Comparison of ENCODE assay signal across 8 cellular contexts in the genomic region with DNA sequence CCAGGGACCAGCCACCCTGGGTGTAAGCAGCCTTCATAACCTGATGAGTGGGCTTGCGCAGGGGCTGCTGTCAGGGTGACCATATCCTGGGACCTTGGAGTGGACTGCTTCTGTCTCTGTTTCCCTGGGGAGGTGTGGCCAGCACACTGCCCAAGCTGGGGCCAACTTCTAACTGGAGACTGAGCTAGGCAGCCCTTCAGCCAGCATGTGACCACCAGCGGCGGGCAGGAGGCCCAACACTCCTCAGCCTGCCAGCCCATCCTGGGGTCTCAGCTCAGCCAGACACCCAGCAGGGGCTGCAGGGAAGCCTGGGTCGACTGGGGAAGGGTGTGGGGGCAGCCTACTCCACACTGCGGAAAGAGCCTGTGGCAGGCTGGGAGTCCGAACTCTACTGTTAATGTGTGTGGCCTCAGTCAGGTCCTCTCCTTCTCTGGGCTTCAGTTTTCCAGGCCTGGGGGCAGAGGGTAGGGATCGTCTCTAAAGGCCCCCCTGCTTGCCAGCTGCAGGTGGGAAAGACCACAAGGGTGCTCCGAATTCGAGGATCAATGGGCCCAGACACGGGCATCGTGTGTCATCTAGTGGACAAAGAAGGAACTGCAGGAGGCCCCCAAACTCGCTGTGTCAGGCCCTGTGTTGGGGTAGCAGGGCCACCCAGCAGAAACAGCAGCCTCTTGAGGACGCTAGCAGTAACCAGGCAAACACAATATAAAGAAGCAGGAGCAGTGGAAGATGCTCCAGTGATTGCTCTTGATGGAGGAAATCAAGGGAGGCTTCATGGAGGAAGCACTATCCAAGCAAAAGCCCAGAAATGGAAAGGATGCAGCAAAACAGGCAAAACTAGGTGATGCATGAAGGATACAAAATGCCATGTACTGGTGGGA. TPM values are rescaled to one million over a fixed set of nuclear protein-coding genes. Genes with fewer than 3 reads are reported as not detected.
DNase-seq lines count a peak whose midpoint lies in the region; ATAC-seq lines count a peak whose summit lies in the region.

No MANE protein-coding gene starts in this region.

- H3K9me3 Mint-ChIP-seq in immature natural killer cell, result no peaks in the 10 kb centered on the region

- H3K36me3 Mint-ChIP-seq in immature natural killer cell, result no peaks in the 10 kb centered on the region

- no peak overlapping the region for H3K4me3 Mint-ChIP-seq in immature natural killer cell

- H3K4me1 Mint-ChIP-seq in immature natural killer cell, result peaks cover 6 to 8% of the 10 kb centered on the region in 2 donors

- no peak for ATAC-seq in GM21619 (IDR thresholded peaks at IDR 0.05; ENCODE audit: unreplicated experiment)

- H3K27ac Mint-ChIP-seq in immature natural killer cell, result peak overlapping the region in 2 of 6 donors; percentile 26 to 50

- peak; percentile 40 for DNase-seq in DMS53 (lab: John Stamatoyannopoulos, UW)
- no peak for DNase-seq in DMS53 treated with DMSO at 0.1 percent for 48 hours (lab: John Stamatoyannopoulos, UW; ENCODE audit: unreplicated experiment)
- DNase-seq in Kasumi-1 (lab: John Stamatoyannopoulos, UW), result peak; percentile 73 to 78
- peak; percentile 65 for DNase-seq in T-helper 9 cell
- peak; percentile 68 for DNase-seq in astrocyte of the hippocampus (ENCODE audit: low read depth, low spot score)
- peak; percentile 62 to 68 (median 67) for DNase-seq in immature natural killer cell
- peak; percentile 45 for DNase-seq in stimulated activated CD4-positive, alpha-beta T cell treated with anti-CD3 and anti-CD28 coated beads, Interleukin-2, amount 100 ng/mL, for 4 hours (ENCODE audit: low read depth)

- H3K27me3 Mint-ChIP-seq in immature natural killer cell (ENCODE audit: low read depth in 3 of 3), result peaks cover 0 to 1% (median 1%) of the 10 kb centered on the region in 3 donors

RNA-seq across cellular contexts. Expression of a gene that starts 2.0 kb away (rescaled TPM):
- not detected for polyA plus RNA-seq in immature natural killer cell

RNA-seq across cellular contexts. Expression of a gene that starts 7.0 kb away (rescaled TPM):
- polyA plus RNA-seq in immature natural killer cell, result not detected

RNA-seq across cellular contexts. Expression of a gene that starts 8.5 kb away (rescaled TPM):
- 10 to 100 TPM; 11.3 to 25.9 (median 12.3) TPM for polyA plus RNA-seq in immature natural killer cell

RNA-seq across cellular contexts. Expression of a gene that starts 36.4 kb away (rescaled TPM):
- polyA plus RNA-seq in immature natural killer cell, result 1 to 10 TPM; 4.2 to 9.4 (median 6.8) TPM

RNA-seq across cellular contexts. Expression of a gene that starts 37.1 kb away (rescaled TPM):
- polyA plus RNA-seq in immature natural killer cell, result 10 to 100 TPM in 2 of 3 donors, 1 to 10 TPM in 1; 6.4 to 30.9 (median 13.4) TPM
